In genomic region chr18:55790296-55790695, GRCh38 we compare ENCODE assay signal across 16 cellular contexts.
DNase-seq lines count a peak whose midpoint lies in the region; ATAC-seq, FAIRE-seq and TF ChIP-seq lines count a peak whose summit lies in the region.
"Had no signal": no experiment of that assay in that cellular context is flagged by ENCODE, and none has a peak within 500 bp of the region (broad histone marks: within the 10 kb centered on the region; RNA-seq: fewer than 3 reads in every experiment).

No MANE protein-coding gene starts in this region.

- H3K27me3 ChIP-seq in A673 (replicated peaks; ENCODE audit: insufficient read depth, low read depth, low read length, poor library complexity): no peaks in the 10 kb centered on the region
- H3K27me3 ChIP-seq in IMR-90 (ENCODE audit: control insufficient read depth, insufficient read depth, low read length): no peaks in the 10 kb centered on the region
- H3K27me3 ChIP-seq in bronchial epithelial cell (ENCODE audit: control insufficient read depth, insufficient read depth, low read length): no peaks in the 10 kb centered on the region
- no peaks in the 10 kb centered on the region for H3K27me3 ChIP-seq in CD8-positive, alpha-beta T cell (ENCODE audit: insufficient read depth, low read length)
- H3K27me3 ChIP-seq: gastrocnemius medialis, upper lobe of right lung had no signal

- intact Hi-C loops in A673 (cut with micrococcal nuclease; ENCODE audit: unreplicated experiment): loop anchor here (5.0 kb wide), 1 partner anchor 67 kb away; no protein-coding TSS in a partner anchor
- intact Hi-C loops in IMR-90 (cut with micrococcal nuclease): loop anchor here (10.0 kb wide), 2 partner anchors 75 to 455 kb away; no protein-coding TSS in a partner anchor
- intact Hi-C loops in CD8-positive, alpha-beta T cell (cut with DNase I, micrococcal nuclease): no loop called here

- no peaks in the 10 kb centered on the region for H3K27me3 Mint-ChIP-seq in CD8-positive, alpha-beta T cell (ENCODE audit: low read depth)
- H3K27me3 Mint-ChIP-seq: natural killer cell treated with Interleukin-12 subunit alpha and Interleukin-12 subunit beta and Interleukin-15 and Interleukin-18, amount 100 ng/mL, for 72 hours had no signal

- H2AK5ac ChIP-seq in IMR-90 (ENCODE audit: low read depth, low read length): peak overlapping the region; percentile 99

- H3K36me3 Mint-ChIP-seq in CD8-positive, alpha-beta T cell: no peaks in the 10 kb centered on the region
- H3K36me3 Mint-ChIP-seq: natural killer cell treated with Interleukin-12 subunit alpha and Interleukin-12 subunit beta and Interleukin-15 and Interleukin-18, amount 100 ng/mL, for 72 hours had no signal

- H4K5ac ChIP-seq in IMR-90 (ENCODE audit: low read depth, low read length): peak overlapping the region; percentile 29; the same call in 1 of the 2 replicates

- H3K4me1 ChIP-seq in A673 (ENCODE audit: insufficient read depth, low read length, poor library complexity, severe bottlenecking): peaks cover 4% of the 10 kb centered on the region
- peaks cover 16% of the 10 kb centered on the region for H3K4me1 ChIP-seq in IMR-90 (ENCODE audit: control insufficient read depth, insufficient read depth, low read length)
- H3K4me1 ChIP-seq in CD8-positive, alpha-beta T cell (ENCODE audit: insufficient read depth, low read length): no peaks in the 10 kb centered on the region
- H3K4me1 ChIP-seq: gastrocnemius medialis, upper lobe of right lung had no signal

- H3K56ac ChIP-seq in IMR-90 (ENCODE audit: extremely low read depth, insufficient read depth, low read length): peak overlapping the region; percentile 82; the same call in 1 of the 2 replicates

- dilution Hi-C loops in IMR-90 (cut with HindIII; ENCODE audit: low sequenced_read_pairs, unreplicated experiment): no loop called here

- H2BK15ac ChIP-seq in IMR-90 (ENCODE audit: low read depth, low read length): peak overlapping the region; percentile 98; the same call in 2 of the 3 replicates

- H2BK5ac ChIP-seq in IMR-90 (ENCODE audit: low read depth, low read length, poor library complexity, severe bottlenecking): peak overlapping the region; percentile 95

- peak overlapping the region; percentile 94 for H3K14ac ChIP-seq in IMR-90 (replicated peaks; ENCODE audit: low read depth, low read length)

- no peaks in the 10 kb centered on the region for H3K9me3 ChIP-seq in A673 (ENCODE audit: low read depth, low read length, poor library complexity, severe bottlenecking)
- no peaks in the 10 kb centered on the region for H3K9me3 ChIP-seq in IMR-90 (ENCODE audit: control insufficient read depth, insufficient read depth, low read length)
- no peaks in the 10 kb centered on the region for H3K9me3 ChIP-seq in CD8-positive, alpha-beta T cell (ENCODE audit: low read length)
- H3K9me3 ChIP-seq: gastrocnemius medialis, upper lobe of right lung had no signal

- FAIRE-seq in bronchial epithelial cell (lab: Jason Lieb, UNC): no peak

- peak overlapping the region; percentile 7 for H3K4me2 ChIP-seq in IMR-90 (ENCODE audit: low read depth, low read length)

- CTCF ChIA-PET in A673 (lab: Charles Lee): interaction anchor here (0.5 to 0.9 kb wide), 2 partner anchors 250 to 786 kb away, joined by 3 to 7 read pairs; no protein-coding TSS in a partner anchor
- CTCF ChIA-PET in IMR-90 (lab: Yijun Ruan, JAX): interaction anchor here (0.6 kb wide), 1 partner anchor 449 kb away, joined by 3 read pairs; no protein-coding TSS in a partner anchor
- CTCF ChIA-PET in CD8-positive, alpha-beta T cell (lab: Charles Lee): no interaction called here

- in situ Hi-C loops in IMR-90 (cut with MboI; ENCODE audit: low sequenced_read_pairs): no loop called here

- H3K4me3 ChIP-seq in A673 (ENCODE audit: low read depth, low read length, poor library complexity, severe bottlenecking) (no peak overlapping the region), IMR-90 (ENCODE audit: insufficient read depth, low read depth, low read length) (no peak overlapping the region), bronchial epithelial cell (ENCODE audit: low read depth, low read length) (no peak overlapping the region)
- H3K4me3 ChIP-seq in CD8-positive, alpha-beta T cell (ENCODE audit: low read depth, low read length): no peak overlapping the region
- H3K4me3 ChIP-seq: gastrocnemius medialis, upper lobe of right lung had no signal

- peak; percentile 88 for ATAC-seq in IMR-90 (ENCODE audit: low read depth)
- ATAC-seq in CD8-positive, alpha-beta T cell: no peak
- no peak for ATAC-seq in HG02852 (IDR thresholded peaks at IDR 0.05; ENCODE audit: unreplicated experiment)
- ATAC-seq: gastrocnemius medialis; natural killer cell treated with Interleukin-12 subunit alpha and Interleukin-12 subunit beta and Interleukin-15 and Interleukin-18, amount 100 ng/mL, for 72 hours; upper lobe of right lung had no signal

- no peak overlapping the region for H3K4me3 Mint-ChIP-seq in CD8-positive, alpha-beta T cell
- H3K4me3 Mint-ChIP-seq: natural killer cell treated with Interleukin-12 subunit alpha and Interleukin-12 subunit beta and Interleukin-15 and Interleukin-18, amount 100 ng/mL, for 72 hours had no signal

- no peaks in the 10 kb centered on the region for H3K4me1 Mint-ChIP-seq in CD8-positive, alpha-beta T cell (ENCODE audit: low read depth)

- peak overlapping the region; percentile 98 for H2BK20ac ChIP-seq in IMR-90 (ENCODE audit: low read depth, low read length)

- peak overlapping the region; percentile 94 for H3K23ac ChIP-seq in IMR-90 (ENCODE audit: low read depth, low read length)

- POLR2A ChIA-PET in A673 (lab: Charles Lee; ENCODE audit: low non-redundant PET) (no interaction called here), IMR-90 (lab: Charles Lee; ENCODE audit: unreplicated experiment) (no interaction called here)
- POLR2A ChIA-PET in CD8-positive, alpha-beta T cell (lab: Charles Lee): no interaction called here

- H3K36me3 ChIP-seq in A673 (ENCODE audit: insufficient read depth, low read length, poor library complexity, severe bottlenecking) (no peaks in the 10 kb centered on the region), IMR-90 (ENCODE audit: control insufficient read depth, insufficient read depth, low read length) (no peaks in the 10 kb centered on the region), bronchial epithelial cell (ENCODE audit: control insufficient read depth, insufficient read depth, low read length) (no peaks in the 10 kb centered on the region)
- no peaks in the 10 kb centered on the region for H3K36me3 ChIP-seq in CD8-positive, alpha-beta T cell (ENCODE audit: insufficient read depth, low read length)
- H3K36me3 ChIP-seq: gastrocnemius medialis, upper lobe of right lung had no signal

- H3K18ac ChIP-seq in IMR-90 (ENCODE audit: low read depth, low read length): peak overlapping the region; percentile 56; the same call in 1 of the 2 replicates

- no peak overlapping the region for H3K9ac ChIP-seq in IMR-90 (ENCODE audit: low read depth, low read length)

- BruUV-seq in A673 (replicated peaks; lab: Mats Ljungman, UMichigan): no TSS peak
- no TSS peak for BruUV-seq in IMR-90 (replicated peaks; lab: Mats Ljungman, UMichigan)

- H3K9me1 ChIP-seq in IMR-90 (ENCODE audit: insufficient read depth, low read length): peaks cover 18% of the 10 kb centered on the region

- no peak for TF ChIP-seq RAD21 in IMR-90 (IDR thresholded peaks at IDR 0.05; ENCODE audit: low read length)

- no peaks in the 10 kb centered on the region for H3K79me1 ChIP-seq in IMR-90 (ENCODE audit: low read depth in 1 of 2, low read length in 2 of 2)

- no peak overlapping the region for H3K27ac Mint-ChIP-seq in CD8-positive, alpha-beta T cell
- H3K27ac Mint-ChIP-seq: activated T-helper 2 cell treated with anti-CD3 and anti-CD28 coated beads, Interferon-gamma antibody, Interleukin-2, Interleukin-4, amounts not matched to agents 10 μg/mL and 5 μg/mL and 100 μg/mL, durations not matched to agents 14 hours and 24 hours and 36 hours; natural killer cell treated with Interleukin-12 subunit alpha and Interleukin-12 subunit beta and Interleukin-15 and Interleukin-18, amount 100 ng/mL, for 72 hours had no signal

- peak overlapping the region; percentile 92 for H3K4ac ChIP-seq in IMR-90 (ENCODE audit: low read depth, low read length)

- no peak for TF ChIP-seq CTCF in A673 (conservative IDR thresholded peaks at IDR 0.05; ENCODE audit: low read depth, low read length)
- TF ChIP-seq CTCF in IMR-90 (conservative IDR thresholded peaks at IDR 0.05; ENCODE audit: low read depth, low read length): no peak
- no peak for TF ChIP-seq CTCF in bronchial epithelial cell (IDR thresholded peaks at IDR 0.05; ENCODE audit: insufficient read depth, low read length, severe bottlenecking)
- no peak for TF ChIP-seq CTCF in CD8-positive, alpha-beta T cell (IDR thresholded peaks at IDR 0.05)

- H4K8ac ChIP-seq in IMR-90 (ENCODE audit: low read depth in 2 of 2, low read length in 2 of 2): peak overlapping the region; percentile 80 to 83

- no peaks in the 10 kb centered on the region for H4K20me1 ChIP-seq in IMR-90 (ENCODE audit: insufficient read depth, low read length)

- TF ChIP-seq POLR2A in IMR-90 (IDR thresholded peaks at IDR 0.05; ENCODE audit: low read depth, low read length): no peak

- H2AK9ac ChIP-seq in IMR-90 (replicated peaks; ENCODE audit: low read depth, low read length, poor library complexity): peak overlapping the region; percentile 37

- H2AFZ ChIP-seq in IMR-90 (replicated peaks; ENCODE audit: low read length, poor library complexity): peak overlapping the region; percentile 15

- H3K9me3 Mint-ChIP-seq in CD8-positive, alpha-beta T cell: no peaks in the 10 kb centered on the region

- peak overlapping the region; percentile 94 for H4K91ac ChIP-seq in IMR-90 (ENCODE audit: insufficient read depth, low read depth, low read length)

- H3K27ac ChIP-seq in A673 (ENCODE audit: low read depth, low read length, poor library complexity, severe bottlenecking) (no peak overlapping the region), IMR-90 (ENCODE audit: insufficient read depth, low read length) (peak overlapping the region; percentile 76)
- no peak overlapping the region for H3K27ac ChIP-seq in CD8-positive, alpha-beta T cell (ENCODE audit: low read depth, low read length)
- H3K27ac ChIP-seq: gastrocnemius medialis, upper lobe of right lung had no signal

- DNase-seq in A673 (ENCODE audit: low spot score): peak; percentile 81
- DNase-seq in IMR-90: peak; percentile 90
- DNase-seq in bronchial epithelial cell (ENCODE audit: low read depth): peak; percentile 89
- DNase-seq in islet precursor cell: peak; percentile 75
- no peak for DNase-seq in C1 segment of cervical spinal cord (lab: John Stamatoyannopoulos, UW)
- no peak for DNase-seq in GF-D8 (lab: John Stamatoyannopoulos, UW)
- no peak for DNase-seq in CD8-positive, alpha-beta T cell
- DNase-seq: activated CD4-positive, alpha-beta T cell treated with anti-CD3 and anti-CD28 coated beads, Interleukin-2, amount 50 U/mL, for 1 hour; cerebellar nuclear complex; gastrocnemius medialis; left cardiac atrium; T-helper 1 cell; upper lobe of right lung had no signal

- H2BK120ac ChIP-seq in IMR-90 (ENCODE audit: low read depth, low read length): peak overlapping the region; percentile 97

TF ChIP-seq in IMR-90, 13 proteins besides CTCF, POLR2A, EP300 and RAD21 (continues in another document):
- TF ChIP-seq CEBPB (IDR thresholded peaks at IDR 0.05; ENCODE audit: low read depth, low read length) (no peak), FOS (IDR thresholded peaks at IDR 0.05; ENCODE audit: low read depth, low read length) (peak; percentile 91)

Comparison
In these comparisons a context has a peak if more than half of its experiments do, and no peak if none do; other contexts are left out.
1. DNase-seq: peak in A673 (single experiment), IMR-90 (single experiment), bronchial epithelial cell (single experiment) and islet precursor cell (single experiment); none in C1 segment of cervical spinal cord (0 of 14), GF-D8 (single experiment) and CD8-positive, alpha-beta T cell (0 of 7).
2. intact Hi-C loops: an anchor here in A673 (5.0 kb wide) and IMR-90 (10.0 kb wide); none called in CD8-positive, alpha-beta T cell.